ENCODE assay signal across 1 cellular context in the genomic region with DNA sequence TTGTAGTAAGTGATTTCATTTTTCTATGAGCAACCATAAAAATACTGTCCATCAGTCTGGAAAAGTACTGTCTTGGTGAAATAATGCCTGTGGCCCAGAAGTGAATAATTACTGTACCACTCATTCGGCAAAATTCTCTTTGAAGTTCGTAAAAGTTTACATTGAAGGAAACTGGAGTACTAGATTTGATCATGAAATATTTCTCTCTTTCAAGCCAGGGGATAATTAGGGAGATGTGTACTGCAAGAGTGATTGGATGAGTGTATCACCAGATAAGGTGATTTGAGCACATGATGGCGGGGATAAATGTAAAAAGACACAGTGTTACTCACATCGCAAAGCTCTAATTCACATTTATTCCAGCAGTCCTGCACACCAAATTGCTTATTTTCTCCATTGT.
TF ChIP-seq lines count a peak whose summit lies in the region.

No MANE protein-coding gene starts in this region.

TF ChIP-seq in GM23338, 12 proteins besides CTCF, POLR2A, EP300 and RAD21 (continued from another document):
- TF ChIP-seq NANOG (IDR thresholded peaks at IDR 0.05; ENCODE audit: borderline replicate concordance) (no peak), JUNB (IDR thresholded peaks at IDR 0.05; ENCODE audit: unreplicated experiment) (no peak)
